Comparison of ENCODE assay signal across 1 cellular context in genomic region chr1:89631756-89632155, GRCh38.
TF ChIP-seq lines count a peak whose summit lies in the region.

No MANE protein-coding gene starts in this region.

TF ChIP-seq in HCT116, 20 proteins besides CTCF, POLR2A, EP300 and RAD21 (continued from another document):
- no peak for TF ChIP-seq SP1 (IDR thresholded peaks at IDR 0.05; ENCODE audit: low read depth)
- TF ChIP-seq ATF3 (IDR thresholded peaks at IDR 0.05): no peak
- no peak for TF ChIP-seq YY1 (IDR thresholded peaks at IDR 0.05; ENCODE audit: extremely low read depth, insufficient replicate concordance, low read depth, low read length)
- no peak for TF ChIP-seq EGR1 (IDR thresholded peaks at IDR 0.05; ENCODE audit: low read depth)
